In the genomic region with DNA sequence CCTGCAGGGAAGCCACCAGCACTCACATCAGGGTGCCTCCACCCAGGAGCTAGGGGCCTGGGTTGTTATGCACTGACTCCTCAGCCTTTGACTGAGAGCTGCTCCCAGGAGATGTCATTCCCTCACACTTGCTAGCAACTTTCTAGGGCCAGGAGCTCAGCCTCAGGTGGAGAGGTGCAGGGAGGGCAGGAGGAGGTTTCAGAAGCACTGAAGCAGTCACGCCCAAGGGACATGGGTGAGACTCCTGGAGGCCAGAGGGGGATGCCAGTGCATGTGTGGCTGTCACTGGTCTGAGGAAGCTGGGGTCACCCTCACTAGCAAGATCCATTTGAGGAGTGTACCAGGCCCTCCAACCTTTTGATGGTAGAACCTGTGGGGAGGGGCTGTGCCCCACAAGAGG, we compare ENCODE assay signal across 23 cellular contexts.
"Had no signal": no experiment of that assay in that cellular context is flagged by ENCODE, and none has a peak within 500 bp of the region (broad histone marks: within the 10 kb centered on the region; RNA-seq: fewer than 3 reads in every experiment).

No MANE protein-coding gene starts in this region.

- DNase-seq: activated B cell treated with CpG ODN at 0.5 μM for 24 hours; activated CD4-positive, alpha-beta T cell treated with anti-CD3 and anti-CD28 coated beads, Interleukin-2, amount 50 U/mL, for 4 hours; activated naive CD4-positive, alpha-beta T cell; activated T-cell treated with anti-CD3 and anti-CD28 coated beads, Interleukin-2, amount 50 U/mL, for 4 hours; aorta; body of pancreas; cortex of kidney; hippocampal formation; kidney; lower lobe of right lung; mesenchymal stem cell; natural killer cell; right lobe of liver; stimulated activated CD4-positive, alpha-beta T cell treated with anti-CD3 and anti-CD28 coated beads, Interleukin-2, amount 100 ng/mL, for 48 hours; stimulated activated naive CD8-positive, alpha-beta T cell treated with anti-CD3 and anti-CD28 coated beads, Interleukin-15, Interleukin-2, amounts not matched to agents 100 U/mL and 50 U/mL, for 24 hours; testis; transverse colon had no signal

- H3K4me1 ChIP-seq: body of pancreas, gastroesophageal sphincter, lower lobe of right lung, neural progenitor cell, right lobe of liver, transverse colon had no signal

- ATAC-seq: activated naive CD4-positive, alpha-beta T cell treated with anti-CD3 and anti-CD28 coated beads, Interleukin-2, amount 50 U/mL, for 72 hours; activated T-cell treated with anti-CD3 and anti-CD28 coated beads, Interleukin-2, amount 50 U/mL, for 4 hours; activated T-helper 17 cell treated with anti-CD3 and anti-CD28 coated beads, Interleukin-2, amount 50 U/mL, for 72 hours; body of pancreas; gastroesophageal sphincter; lower lobe of right lung; natural killer cell; right lobe of liver; SK-N-SH treated with all-trans-retinoic acid at 6 μM for 48 hours; stimulated activated naive CD8-positive, alpha-beta T cell treated with anti-CD3 and anti-CD28 coated beads, Interleukin-15, Interleukin-2, amounts not matched to agents 100 U/mL and 50 U/mL, for 24 hours had no signal

- H3K4me3 Mint-ChIP-seq: activated B cell treated with CpG ODN at 0.5 μM for 24 hours; activated T-cell treated with anti-CD3 and anti-CD28 coated beads, Interleukin-2, amount 50 U/mL, for 4 hours; activated T-helper 17 cell treated with anti-CD3 and anti-CD28 coated beads, Interleukin-2, amount 50 U/mL, for 72 hours; neural progenitor cell had no signal

- H3K36me3 ChIP-seq: neural progenitor cell had no signal

- H3K27me3 ChIP-seq: adrenal gland, body of pancreas, gastroesophageal sphincter, neural progenitor cell, right lobe of liver, testis, transverse colon had no signal

- H3K4me1 Mint-ChIP-seq: activated B cell treated with CpG ODN at 0.5 μM for 24 hours had no signal

- H3K9me3 Mint-ChIP-seq: activated T-helper 17 cell treated with anti-CD3 and anti-CD28 coated beads, Interleukin-2, amount 50 U/mL, for 72 hours had no signal

- H3K9me3 ChIP-seq: adrenal gland, body of pancreas, testis had no signal

- H3K27me3 Mint-ChIP-seq: activated B cell treated with CpG ODN at 0.5 μM for 24 hours; activated T-helper 17 cell treated with anti-CD3 and anti-CD28 coated beads, Interleukin-2, amount 50 U/mL, for 72 hours had no signal

- H3K27ac ChIP-seq: adrenal gland, body of pancreas, gastroesophageal sphincter, lower lobe of right lung, neural progenitor cell, right lobe of liver, testis, transverse colon had no signal

- H3K27ac Mint-ChIP-seq: activated B cell treated with CpG ODN at 0.5 μM for 24 hours; activated T-helper 17 cell treated with anti-CD3 and anti-CD28 coated beads, Interleukin-2, amount 50 U/mL, for 72 hours; neural progenitor cell had no signal

- H3K4me3 ChIP-seq: adrenal gland, body of pancreas, gastroesophageal sphincter, lower lobe of right lung, neural progenitor cell, right lobe of liver, testis, transverse colon had no signal
